Comparison of ENCODE assay signal across 7 cellular contexts in genomic region chr6:53484409-53485280, GRCh38.
A peak's percentile ranks its signal among the peaks of the same experiment; 100 is the strongest.
DNase-seq lines count a peak whose midpoint lies in the region; ATAC-seq and TF ChIP-seq lines count a peak whose summit lies in the region.

No MANE protein-coding gene starts in this region.

- in situ Hi-C loops in astrocyte of the spinal cord (cut with HindIII; ENCODE audit: low sequenced_read_pairs): no loop called here

- DNase-seq in NCI-H146 (lab: John Stamatoyannopoulos, UW) (peak; percentile 63), T-helper 1 cell (peak; percentile 27 to 77 (median 54)), astrocyte of the spinal cord (ENCODE audit: low read depth, low spot score) (peak; percentile 78), iPS-NIHi11 (ENCODE audit: low spot score) (peak; percentile 47)
- peak in 2 of 3 donors; percentile 57 to 79 for DNase-seq in stimulated activated CD4-positive, alpha-beta T cell treated with anti-CD3 and anti-CD28 coated beads, Interleukin-12 subunit alpha, Interleukin-12 subunit beta, amount 100 ng/mL, for 48 hours (ENCODE audit: low read depth in 2 of 3, low spot score in 1 of 3)

- TF ChIP-seq CTCF in GM12874 (IDR thresholded peaks at IDR 0.05; ENCODE audit: insufficient read depth, low read depth, low read length): peak; percentile 75
- peak; percentile 92 for TF ChIP-seq CTCF in astrocyte of the spinal cord (IDR thresholded peaks at IDR 0.05; ENCODE audit: low read depth, low read length)

- no peak overlapping the region for H3K4me3 ChIP-seq in astrocyte of the spinal cord (ENCODE audit: low read depth, low read length)

- no peak for ATAC-seq in HG02571 (IDR thresholded peaks at IDR 0.05; ENCODE audit: unreplicated experiment)
